In genomic region chr6:126175251-126175650, GRCh38 we compare ENCODE assay signal across 27 cellular contexts.
"Had no signal": no experiment of that assay in that cellular context is flagged by ENCODE, and none has a peak within 500 bp of the region (broad histone marks: within the 10 kb centered on the region; RNA-seq: fewer than 3 reads in every experiment).

No MANE protein-coding gene starts in this region.

- FAIRE-seq: kidney had no signal

- H3K4me1 ChIP-seq: left lung, lower lobe of right lung, testis, thyroid gland, vagina had no signal

- H3K27ac ChIP-seq: left lung, lower lobe of right lung, neural progenitor cell, neutrophil, parathyroid adenoma, skin epidermis, stomach, testis, thyroid gland, transverse colon, upper lobe of left lung, vagina had no signal

- H3K9ac ChIP-seq: neural progenitor cell, parathyroid adenoma had no signal

- H3K4me2 ChIP-seq: neural progenitor cell had no signal

- H3K4me3 Mint-ChIP-seq: naive thymus-derived CD8-positive, alpha-beta T cell; nephron progenitor cell; neural progenitor cell; stimulated activated naive B cell treated with anti-CD40 and anti-IgM and Interleukin-4, amounts not matched to agents 10 μg/mL and 1 μg/mL and 100 μg/mL, for 72 hours had no signal

- H3K9me3 Mint-ChIP-seq: naive thymus-derived CD8-positive, alpha-beta T cell; nephron progenitor cell; neural progenitor cell; stimulated activated naive B cell treated with anti-CD40 and anti-IgM and Interleukin-4, amounts not matched to agents 10 μg/mL and 1 μg/mL and 100 μg/mL, for 72 hours had no signal

- H3K79me2 ChIP-seq: parathyroid adenoma had no signal

- ATAC-seq: left colon; left lung; lower lobe of right lung; naive thymus-derived CD8-positive, alpha-beta T cell; right cardiac atrium; sciatic nerve; stimulated activated naive B cell treated with anti-CD40 and anti-IgM and Interleukin-4, amounts not matched to agents 10 μg/mL and 1 μg/mL and 100 μg/mL, for 72 hours; stimulated activated naive CD8-positive, alpha-beta T cell treated with anti-CD3 and anti-CD28 coated beads, Interleukin-15, Interleukin-2, amounts not matched to agents 100 U/mL and 50 U/mL, for 24 hours had no signal

- H3K36me3 ChIP-seq: left lung, lower lobe of right lung, neural progenitor cell, neutrophil, stomach, thyroid gland, transverse colon, upper lobe of left lung, vagina had no signal

- H3K36me3 Mint-ChIP-seq: neural progenitor cell had no signal

- DNase-seq: kidney; left colon; left lung; lower lobe of right lung; mammary epithelial cell; mesenchymal stem cell; naive thymus-derived CD8-positive, alpha-beta T cell; nephron progenitor cell; occipital lobe; right cardiac atrium; stimulated activated CD4-positive, alpha-beta T cell treated with anti-CD3 and anti-CD28 coated beads, Interleukin-12 subunit alpha, Interleukin-12 subunit beta, amount 100 ng/mL, for 4 hours; stimulated activated CD4-positive, alpha-beta T cell treated with anti-CD3 and anti-CD28 coated beads, Interleukin-15, amount 100 ng/mL, for 24 hours; stimulated activated CD4-positive, alpha-beta T cell treated with anti-CD3 and anti-CD28 coated beads, Interleukin-2, amount 100 ng/mL, for 24 hours; stimulated activated CD4-positive, alpha-beta T cell treated with anti-CD3 and anti-CD28 coated beads, Interleukin-4, amount 100 ng/mL, for 1 hour; stimulated activated naive B cell treated with anti-CD40 and anti-IgM and Interleukin-4, amounts not matched to agents 10 μg/mL and 1 μg/mL and 100 μg/mL, for 72 hours; stimulated activated naive CD8-positive, alpha-beta T cell treated with anti-CD3 and anti-CD28 coated beads, Interleukin-15, Interleukin-2, amounts not matched to agents 100 U/mL and 50 U/mL, for 24 hours; stomach; testis; thyroid gland; transverse colon; upper lobe of left lung had no signal

- H3K4me3 ChIP-seq: left lung, lower lobe of right lung, neural progenitor cell, skin epidermis, stomach, testis, thyroid gland, transverse colon, upper lobe of left lung, vagina had no signal

- H3K9me3 ChIP-seq: left lung, lower lobe of right lung, neutrophil, stomach, testis, thyroid gland, transverse colon, upper lobe of left lung, vagina had no signal

- H3K27ac Mint-ChIP-seq: naive thymus-derived CD8-positive, alpha-beta T cell; neural progenitor cell; stimulated activated naive B cell treated with anti-CD40 and anti-IgM and Interleukin-4, amounts not matched to agents 10 μg/mL and 1 μg/mL and 100 μg/mL, for 72 hours had no signal

- H3K27me3 Mint-ChIP-seq: naive thymus-derived CD8-positive, alpha-beta T cell; stimulated activated naive B cell treated with anti-CD40 and anti-IgM and Interleukin-4, amounts not matched to agents 10 μg/mL and 1 μg/mL and 100 μg/mL, for 72 hours had no signal

- H2AFZ ChIP-seq: neural progenitor cell, parathyroid adenoma had no signal

- H3K27me3 ChIP-seq: left lung, neural progenitor cell, neutrophil, stomach, testis, thyroid gland, transverse colon, upper lobe of left lung, vagina had no signal
